Comparison of ENCODE assay signal across 18 cellular contexts in the genomic region with DNA sequence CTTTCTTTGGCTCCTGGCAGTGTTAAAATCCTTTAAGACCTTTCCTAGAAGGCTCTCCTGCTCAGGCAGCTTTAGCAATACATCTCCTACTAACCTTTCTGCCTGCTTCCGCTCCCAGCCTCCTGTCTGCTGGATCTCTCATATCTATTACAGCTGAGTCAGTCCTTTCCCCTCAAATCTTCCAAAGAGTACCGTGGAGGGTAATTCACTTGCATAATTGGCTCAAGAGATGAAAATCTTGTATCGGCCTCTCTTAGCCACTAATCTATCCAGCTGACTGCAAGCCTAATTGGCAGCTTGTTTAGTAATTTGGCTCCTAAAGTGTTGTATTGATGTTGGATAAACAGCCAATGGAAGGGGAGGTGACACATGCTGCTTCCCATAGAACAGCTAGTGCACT.
"Had no signal": no experiment of that assay in that cellular context is flagged by ENCODE, and none has a peak within 500 bp of the region (broad histone marks: within the 10 kb centered on the region; RNA-seq: fewer than 3 reads in every experiment).

No MANE protein-coding gene starts in this region.

- H3K4me1 ChIP-seq: colonic mucosa, esophagus squamous epithelium, lower lobe of right lung, sigmoid colon, spleen, stomach, testis, upper lobe of right lung had no signal

- H3K9me3 ChIP-seq: colonic mucosa, esophagus squamous epithelium, lower lobe of right lung, sigmoid colon, testis, upper lobe of right lung had no signal

- H3K27ac ChIP-seq: colonic mucosa, esophagus squamous epithelium, lower lobe of right lung, sigmoid colon, spleen, stomach, testis, upper lobe of right lung had no signal

- DNase-seq: activated CD4-positive, alpha-beta T cell treated with anti-CD3 and anti-CD28 coated beads, Interleukin-2, amount 50 U/mL, for 1 hour; activated CD8-positive, alpha-beta memory T cell treated with anti-CD3 and anti-CD28 coated beads for 24 hours; activated naive CD4-positive, alpha-beta T cell treated with Interleukin-2 at 50 U/mL for 16 hours; activated naive CD8-positive, alpha-beta T cell treated with anti-CD3 and anti-CD28 coated beads, Interleukin-2, amount 50 U/mL, for 24 hours; activated T-cell treated with anti-CD3 and anti-CD28 coated beads for 4 hours; caudate nucleus; colonic mucosa; esophagus squamous epithelium; foreskin fibroblast; immature natural killer cell; left cardiac atrium; lower lobe of right lung; nephron progenitor cell; sigmoid colon; spleen; stomach; testis; upper lobe of right lung had no signal

- H3K27me3 ChIP-seq: colonic mucosa, esophagus squamous epithelium, sigmoid colon, spleen, stomach, testis, upper lobe of right lung had no signal

- H3K36me3 ChIP-seq: colonic mucosa had no signal

- H3K4me3 ChIP-seq: colonic mucosa, esophagus squamous epithelium, lower lobe of right lung, sigmoid colon, spleen, stomach, testis, upper lobe of right lung had no signal
